10 cellular contexts compared by ENCODE assay signal in genomic region chr19:57633832-57634131, GRCh38. TPM values are rescaled to one million over a fixed set of nuclear protein-coding genes. Genes with fewer than 3 reads are reported as not detected.
DNase-seq lines count a peak whose midpoint lies in the region; ATAC-seq and TF ChIP-seq lines count a peak whose summit lies in the region.
"Had no signal": no experiment of that assay in that cellular context is flagged by ENCODE, and none has a peak within 500 bp of the region (broad histone marks: within the 10 kb centered on the region; RNA-seq: fewer than 3 reads in every experiment).

No MANE protein-coding gene starts in this region.

- H3K4me1 Mint-ChIP-seq in activated naive CD8-positive, alpha-beta T cell treated with anti-CD3 and anti-CD28 coated beads for 36 hours: peaks cover 9% of the 10 kb centered on the region

- peaks cover 27% of the 10 kb centered on the region for H3K9me3 Mint-ChIP-seq in activated naive CD8-positive, alpha-beta T cell treated with anti-CD3 and anti-CD28 coated beads for 36 hours

- intact Hi-C loops in spleen (cut with DNase I; ENCODE audit: low total_unique reads): no loop called here

- TF ChIP-seq POLR2A in spleen (IDR thresholded peaks at IDR 0.05): no peak
- no peak for TF ChIP-seq POLR2A in GM18505 (IDR thresholded peaks at IDR 0.05; ENCODE audit: borderline replicate concordance, extremely low read depth, insufficient read depth, insufficient read length)

- H3K27me3 ChIP-seq in HL-60 (ENCODE audit: insufficient read depth, poor library complexity, severe bottlenecking) (no peaks in the 10 kb centered on the region), spleen (replicated peaks in 1 of 7) (no peaks in the 10 kb centered on the region)

- no peaks in the 10 kb centered on the region for H3K27me3 Mint-ChIP-seq in activated naive CD8-positive, alpha-beta T cell treated with anti-CD3 and anti-CD28 coated beads for 36 hours

- peaks cover 0 to 53% (median 43%) of the 10 kb centered on the region in 6 donors for H3K36me3 ChIP-seq in spleen

- H3K27ac ChIP-seq in HL-60 (replicated peaks): no peak overlapping the region
- peak overlapping the region in 5 of 8 donors; percentile 83 to 90 (median 88) for H3K27ac ChIP-seq in spleen

- peaks cover 9 to 60% (median 50%) of the 10 kb centered on the region in 8 donors for H3K9me3 ChIP-seq in spleen

- DNase-seq in HL-60 (ENCODE audit: low read depth in 1 of 2, low spot score in 1 of 2): no peak
- no peak for DNase-seq in activated naive CD8-positive, alpha-beta T cell treated with anti-CD3 and anti-CD28 coated beads for 36 hours
- peak; percentile 68 for DNase-seq in spleen
- no peak for DNase-seq in DMS53 (lab: John Stamatoyannopoulos, UW)
- DNase-seq in NAMALWA (ENCODE audit: low spot score): no peak
- DNase-seq in KG1 (lab: John Stamatoyannopoulos, UW): no peak
- DNase-seq: activated CD8-positive, alpha-beta memory T cell treated with anti-CD3 and anti-CD28 coated beads, Interleukin-2, amount 50 U/mL, for 48 hours; stimulated activated CD4-positive, alpha-beta T cell treated with anti-CD3 and anti-CD28 coated beads, Interleukin-4, amount 100 ng/mL, for 1 hour had no signal

- H3K4me1 ChIP-seq in spleen: peaks cover 12 to 24% (median 19%) of the 10 kb centered on the region in 6 donors

- H3K4me3 Mint-ChIP-seq in activated naive CD8-positive, alpha-beta T cell treated with anti-CD3 and anti-CD28 coated beads for 36 hours: peak overlapping the region; percentile 93

- peak overlapping the region; percentile 84 for H3K27ac Mint-ChIP-seq in activated naive CD8-positive, alpha-beta T cell treated with anti-CD3 and anti-CD28 coated beads for 36 hours

- WGBS in spleen, 5 donors: 66 to 79% (median 76%) methylated on average over 6 of the region's 6 CpGs

- TF ChIP-seq CTCF in HL-60 (IDR thresholded peaks at IDR 0.05; ENCODE audit: insufficient read depth, low read length) (no peak), spleen (IDR thresholded peaks at IDR 0.05 in 8 of 11, conservative IDR thresholded peaks at IDR 0.05 in 3 of 11) (no peak)

- ATAC-seq in GM18505 (IDR thresholded peaks at IDR 0.05; ENCODE audit: unreplicated experiment): no peak

- peaks cover 60% of the 10 kb centered on the region for H3K36me3 Mint-ChIP-seq in activated naive CD8-positive, alpha-beta T cell treated with anti-CD3 and anti-CD28 coated beads for 36 hours

- H3K4me3 ChIP-seq in HL-60 (replicated peaks; ENCODE audit: insufficient read depth, low read length) (peak overlapping the region; percentile 87), iPS-11a (ENCODE audit: low read depth, low read length) (peak overlapping the region; percentile 87), spleen (peak overlapping the region; percentile 72 to 93 (median 84))

RNA-seq across cellular contexts. Expression of gene ZNF211, which starts 0.8 kb away (rescaled TPM):
- total RNA-seq in activated naive CD8-positive, alpha-beta T cell treated with anti-CD3 and anti-CD28 coated beads for 36 hours: 1 to 10 TPM; 6.9 to 7.9 TPM
- 10 to 100 TPM; 18.9 to 28.4 (median 20.8) TPM for total RNA-seq in spleen
- polyA plus RNA-seq in spleen: 10 to 100 TPM in 2 of 3 donors, 1 to 10 TPM in 1; 9.5 to 14.2 (median 12.3) TPM

RNA-seq across cellular contexts. Expression of gene ZNF134, which starts 19.7 kb away (rescaled TPM):
- total RNA-seq in activated naive CD8-positive, alpha-beta T cell treated with anti-CD3 and anti-CD28 coated beads for 36 hours: 10 to 100 TPM; 18.8 to 19.5 TPM
- total RNA-seq in spleen: 10 to 100 TPM; 18.3 to 30.7 (median 23.1) TPM
- 1 to 10 TPM; 3.7 to 7.6 (median 5.7) TPM for polyA plus RNA-seq in spleen

RNA-seq across cellular contexts. Expression of gene ZNF530, which starts 34.1 kb away (rescaled TPM):
- total RNA-seq in activated naive CD8-positive, alpha-beta T cell treated with anti-CD3 and anti-CD28 coated beads for 36 hours: 10 to 100 TPM; 11.0 to 12.2 TPM
- total RNA-seq in spleen: 1 to 10 TPM; 3.5 to 7.4 (median 4.1) TPM
- 1 to 10 TPM; 2.4 to 3.2 (median 2.9) TPM for polyA plus RNA-seq in spleen

RNA-seq across cellular contexts. Expression of gene ZSCAN4, which starts 35.0 kb away (rescaled TPM):
- total RNA-seq in activated naive CD8-positive, alpha-beta T cell treated with anti-CD3 and anti-CD28 coated beads for 36 hours: under 1 TPM in 1 of 2 experiments, not detected in 1; 0.14 TPM
- under 1 TPM in 3 of 7 donors, not detected in 4; 0.29 to 0.58 (median 0.47) TPM for total RNA-seq in spleen
- polyA plus RNA-seq in spleen: not detected

RNA-seq across cellular contexts. Expression of gene ZNF551, which starts 48.0 kb away (rescaled TPM):
- total RNA-seq in activated naive CD8-positive, alpha-beta T cell treated with anti-CD3 and anti-CD28 coated beads for 36 hours: 10 to 100 TPM; 18.2 to 21.4 TPM
- 10 to 100 TPM; 10.0 to 14.3 (median 13.4) TPM for total RNA-seq in spleen
- polyA plus RNA-seq in spleen: 1 to 10 TPM; 2.0 to 3.8 (median 2.5) TPM
